In genomic region chr3:46660543-46661523, GRCh38 we compare ENCODE assay signal across 12 cellular contexts. TPM values are rescaled to one million over a fixed set of nuclear protein-coding genes. Genes with fewer than 3 reads are reported as not detected.
DNase-seq lines count a peak whose midpoint lies in the region; ATAC-seq and TF ChIP-seq lines count a peak whose summit lies in the region.
"Had no signal": no experiment of that assay in that cellular context is flagged by ENCODE, and none has a peak within 500 bp of the region (broad histone marks: within the 10 kb centered on the region; RNA-seq: fewer than 3 reads in every experiment).

No MANE protein-coding gene starts in this region.

- no peaks in the 10 kb centered on the region for H3K36me3 Mint-ChIP-seq in WTC11
- H3K36me3 Mint-ChIP-seq in natural killer cell: no peaks in the 10 kb centered on the region

- H3K9me3 Mint-ChIP-seq in WTC11 (0 out of 2 replicates have a peak, but pooled peaks cover 3% of the 10 kb centered on the region), natural killer cell (no peaks in the 10 kb centered on the region)

- no peaks in the 10 kb centered on the region for H3K9me2 ChIP-seq in PC-3 (replicated peaks; ENCODE audit: low read length)

- POLR2A ChIA-PET in WTC11 (lab: Charles Lee) (interaction anchor here (0.6 to 0.8 kb wide), 2 partner anchors 31 to 557 kb away, joined by 3 to 4 read pairs; no protein-coding TSS in a partner anchor), PC-3 (lab: Charles Lee; ENCODE audit: unreplicated experiment) (no interaction called here)

- BruUV-seq in PC-3 (replicated peaks; lab: Mats Ljungman, UMichigan): no TSS peak

- no peaks in the 10 kb centered on the region for H3K27me3 ChIP-seq in PC-3 (ENCODE audit: low read length)
- H3K27me3 ChIP-seq: adrenal gland had no signal

- TF ChIP-seq CTCF in WTC11 (IDR thresholded peaks at IDR 0.05): no peak
- TF ChIP-seq CTCF in natural killer cell (IDR thresholded peaks at IDR 0.05): no peak
- no peak for TF ChIP-seq CTCF in PC-3 (conservative IDR thresholded peaks at IDR 0.05; ENCODE audit: low read depth, low read length)

- H3K27me3 Mint-ChIP-seq in WTC11 (ENCODE audit: low read depth) (no peaks in the 10 kb centered on the region; the same call in 1 of the 2 replicates), natural killer cell (ENCODE audit: low read depth in 2 of 2) (peaks cover 0 to 4% of the 10 kb centered on the region in 2 donors)

- no peak overlapping the region for H3K9ac ChIP-seq in PC-3 (ENCODE audit: low read length)

- H3K9me3 ChIP-seq in PC-3 (ENCODE audit: low read length): no peaks in the 10 kb centered on the region
- H3K9me3 ChIP-seq: adrenal gland had no signal

- H3K36me3 ChIP-seq in PC-3 (ENCODE audit: low read depth, low read length): no peaks in the 10 kb centered on the region
- H3K36me3 ChIP-seq: adrenal gland had no signal

- no peak overlapping the region for H3K4me2 ChIP-seq in PC-3 (ENCODE audit: low read length)

- ATAC-seq in WTC11: no peak
- no peak for ATAC-seq in natural killer cell
- ATAC-seq in PC-3: no peak

- no peaks in the 10 kb centered on the region for H3K79me2 ChIP-seq in PC-3 (ENCODE audit: low read length)

- H3K4me3 ChIP-seq in PC-3 (ENCODE audit: low read length): no peak overlapping the region
- H3K4me3 ChIP-seq: adrenal gland had no signal

- in situ Hi-C loops in KBM-7 (cut with MboI; ENCODE audit: low pct_unique_long_range_greater_than_20kb, low sequenced_read_pairs): no loop called here

- H4K20me1 ChIP-seq in PC-3 (ENCODE audit: low read length): no peaks in the 10 kb centered on the region

- H3K27ac ChIP-seq in PC-3 (ENCODE audit: low read length): no peak overlapping the region
- H3K27ac ChIP-seq: adrenal gland had no signal

- H3K27ac Mint-ChIP-seq in WTC11 (no peak overlapping the region), natural killer cell (no peak overlapping the region)

- no peak overlapping the region for H3K4me3 Mint-ChIP-seq in WTC11
- no peak overlapping the region for H3K4me3 Mint-ChIP-seq in natural killer cell

- intact Hi-C loops in natural killer cell (cut with micrococcal nuclease): no loop called here
- intact Hi-C loops in PC-3 (cut with micrococcal nuclease): no loop called here

- no peak overlapping the region for H2AFZ ChIP-seq in PC-3 (ENCODE audit: low read length)

- H3F3A ChIP-seq in PC-3 (ENCODE audit: low read length, unreplicated experiment): no peaks in the 10 kb centered on the region

- DNase-seq in activated effector memory CD4-positive, alpha-beta T cell treated with anti-CD3 and anti-CD28 coated beads, Interleukin-2, amount 50 U/mL, for 16 hours: peak; percentile 41
- no peak for DNase-seq in activated effector memory CD4-positive, alpha-beta T cell treated with Interleukin-2 at 50 U/mL for 16 hours
- no peak for DNase-seq in WTC11 (ENCODE audit: low spot score)
- peak; percentile 14 for DNase-seq in iPS-NIHi11 (ENCODE audit: low spot score)
- DNase-seq in KBM-7: no peak
- DNase-seq in natural killer cell: no peak
- DNase-seq in HuH-7.5 (ENCODE audit: low spot score): no peak
- DNase-seq in PC-3: no peak
- DNase-seq: activated CD4-positive, alpha-beta T cell treated with anti-CD3 and anti-CD28 coated beads for 4 hours had no signal

- CTCF ChIA-PET in WTC11 (lab: Charles Lee): interaction anchor here (0.9 to 5.5 kb wide), 14 partner anchors 10 to 275 kb away, joined by 3 to 33 read pairs (median 4); partner anchors contain the start of gene ALS2CL
- CTCF ChIA-PET in PC-3 (lab: Charles Lee): interaction anchor here (0.6 kb wide), 1 partner anchor 474 kb away, joined by 9 read pairs; no protein-coding TSS in a partner anchor

- H3K4me1 Mint-ChIP-seq in WTC11 (peaks cover 71% of the 10 kb centered on the region), natural killer cell (no peaks in the 10 kb centered on the region)

- H3K4me1 ChIP-seq in PC-3 (ENCODE audit: insufficient read depth, low read length): peaks cover 21% of the 10 kb centered on the region

TF ChIP-seq in WTC11, 78 proteins besides CTCF, POLR2A, EP300 and RAD21 (continues in another document):
- TF ChIP-seq ATF2 (CRISPR knock-in tag; IDR thresholded peaks at IDR 0.05; ENCODE audit: borderline replicate concordance, low read depth) (no peak), ZNF263 (CRISPR knock-in tag; IDR thresholded peaks at IDR 0.05; ENCODE audit: low read depth) (no peak), ATF3 (CRISPR knock-in tag; conservative IDR thresholded peaks at IDR 0.05) (no peak), FOXP1 (CRISPR knock-in tag; IDR thresholded peaks at IDR 0.05; ENCODE audit: borderline replicate concordance) (no peak), TEAD1 (CRISPR knock-in tag; IDR thresholded peaks at IDR 0.05) (0 out of 2 replicates have a peak, but pooled peaks have one; percentile 19), GTF2I (CRISPR knock-in tag; conservative IDR thresholded peaks at IDR 0.05) (no peak), E2F1 (CRISPR knock-in tag; IDR thresholded peaks at IDR 0.05) (no peak), AFF4 (CRISPR knock-in tag; IDR thresholded peaks at IDR 0.05; ENCODE audit: borderline replicate concordance) (no peak), E2F4 (CRISPR knock-in tag; IDR thresholded peaks at IDR 0.05; ENCODE audit: borderline replicate concordance, low read depth) (no peak)

RNA-seq across cellular contexts. Expression of gene ALS2CL, which starts 32.6 kb away (rescaled TPM):
- total RNA-seq in WTC11 (2021) (10.2 to 12.6 TPM (median 11.5 TPM) in 3 replicates), natural killer cell (1 to 10 TPM in 1 of 3 donors, under 1 TPM in 2; 0.07 to 1.3 (median 0.70) TPM), PC-3 (2014; rRNA removed) (30.1 and 36.3 TPM in 2 replicates)

RNA-seq across cellular contexts. Expression of gene TMIE, which starts 40.4 kb away (rescaled TPM):
- total RNA-seq in WTC11 (2021): 0.57 to 1.3 TPM (median 0.69 TPM) in 3 replicates
- total RNA-seq in natural killer cell: not detected
- 0.52 and 0.66 TPM in 2 replicates for total RNA-seq in PC-3 (2014; rRNA removed)
- total RNA-seq: LHCN-M2 had no signal

RNA-seq across cellular contexts. Expression of gene FAM240A, which starts 48.5 kb away (rescaled TPM):
- total RNA-seq in WTC11 (2021): 0.09 to 0.14 TPM (median 0.13 TPM) in 3 replicates
- not detected for total RNA-seq in natural killer cell
- total RNA-seq in PC-3 (2014; rRNA removed): not detected in 2 replicates
- total RNA-seq: kidney epithelial cell, LHCN-M2 had no signal

RNA-seq across cellular contexts. Expression of gene PRSS50, which starts 56.8 kb away (rescaled TPM):
- 0.70 to 1.4 TPM (median 1.2 TPM) in 3 replicates for total RNA-seq in WTC11 (2021)
- under 1 TPM in 1 of 3 donors, not detected in 2; 0.16 TPM for total RNA-seq in natural killer cell
- not detected in 2 replicates for total RNA-seq in PC-3 (2014; rRNA removed)
- total RNA-seq: LHCN-M2 had no signal

Comparison
In these comparisons a context has a peak if more than half of its experiments do, and no peak if none do; other contexts are left out.
1. DNase-seq: peak in activated effector memory CD4-positive, alpha-beta T cell treated with anti-CD3 and anti-CD28 coated beads, Interleukin-2, amount 50 U/mL, for 16 hours (single experiment) and iPS-NIHi11 (single experiment); none in activated effector memory CD4-positive, alpha-beta T cell treated with Interleukin-2 at 50 U/mL for 16 hours (single experiment), WTC11 (single experiment), KBM-7 (single experiment), natural killer cell (single experiment), HuH-7.5 (single experiment) and PC-3 (single experiment).